ENCODE assay signal across 1 cellular context in genomic region chr21:20999567-21000169, GRCh38.
TF ChIP-seq lines count a peak whose summit lies in the region.

No MANE protein-coding gene starts in this region.

TF ChIP-seq in GM23338, 12 proteins besides CTCF, POLR2A, EP300 and RAD21 (continued from another document):
- no peak for TF ChIP-seq ZNF462 (CRISPR knock-in tag; IDR thresholded peaks at IDR 0.05)
- TF ChIP-seq STAT1 (IDR thresholded peaks at IDR 0.05; ENCODE audit: unreplicated experiment): no peak
- no peak for TF ChIP-seq ZNF331 (CRISPR knock-in tag; IDR thresholded peaks at IDR 0.05; ENCODE audit: low read depth)
- no peak for TF ChIP-seq ZNF114 (CRISPR knock-in tag; IDR thresholded peaks at IDR 0.05)
- TF ChIP-seq POLR2AphosphoS5 (IDR thresholded peaks at IDR 0.05; ENCODE audit: low read depth): no peak
- no peak for TF ChIP-seq EZH2phosphoT487 (IDR thresholded peaks at IDR 0.05; ENCODE audit: unreplicated experiment)
